ENCODE assay signal across 20 cellular contexts in genomic region chr16:54026456-54026855, GRCh38.
DNase-seq lines count a peak whose midpoint lies in the region; ATAC-seq and TF ChIP-seq lines count a peak whose summit lies in the region.
"Had no signal": no experiment of that assay in that cellular context is flagged by ENCODE, and none has a peak within 500 bp of the region (broad histone marks: within the 10 kb centered on the region; RNA-seq: fewer than 3 reads in every experiment).

No MANE protein-coding gene starts in this region.

- H3K14ac ChIP-seq in neuronal stem cell (ENCODE audit: low read length) = no peak overlapping the region

- peak overlapping the region; percentile 40 for H3K18ac ChIP-seq in neuronal stem cell (ENCODE audit: low read length)

- no peak overlapping the region for H2BK120ac ChIP-seq in neuronal stem cell (ENCODE audit: low read depth, low read length)

- no peak overlapping the region for H2BK12ac ChIP-seq in neuronal stem cell (ENCODE audit: low read length)

- no peak overlapping the region for H3K27ac ChIP-seq in neuronal stem cell (replicated peaks; ENCODE audit: low read length)
- H3K27ac ChIP-seq: left lung, upper lobe of left lung had no signal

- WGBS in neuronal stem cell (ENCODE audit: extremely low coverage in 2 of 2, insufficient read length in 2 of 2, insufficient replicate concordance in 1 of 2), 2 donors = no CpG with 5 or more reads among the region's 1 CpG

- H3K23ac ChIP-seq in neuronal stem cell (ENCODE audit: low read depth, low read length, poor library complexity) = no peak overlapping the region

- DNase-seq in ELR (ENCODE audit: low read depth) (peak; percentile 26), choroid plexus epithelial cell (ENCODE audit: low read depth) (peak; percentile 42), neuronal stem cell (ENCODE audit: low spot score) (no peak), cerebellar nuclear complex (lab: John Stamatoyannopoulos, UW) (no peak), germinal center (ENCODE audit: low spot score) (no peak)
- DNase-seq: activated CD4-positive, alpha-beta T cell treated with anti-CD3 and anti-CD28 coated beads for 48 hours; activated naive CD8-positive, alpha-beta T cell treated with anti-CD3 and anti-CD28 coated beads, Interleukin-2, amount 10 ng/mL, durations not matched to agents 7 days and 5 days; BE2C; left lung; NCI-H146; NCI-H2171 treated with DMSO at 0.1 percent for 48 hours; NCI-H69; retina; SHP77 treated with DMSO at 0.1 percent for 48 hours; T-helper 1 cell; upper lobe of left lung had no signal

- no peak overlapping the region for H3K9ac ChIP-seq in neuronal stem cell (ENCODE audit: low read depth, low read length, poor library complexity)

- H3K4ac ChIP-seq in neuronal stem cell (ENCODE audit: low read length) = no peak overlapping the region

- ATAC-seq in SK-N-SH treated with all-trans-retinoic acid at 6 μM for 48 hours = peak; percentile 63; the same call in 2 of the 3 replicates
- no peak for ATAC-seq in HG02970 (IDR thresholded peaks at IDR 0.05; ENCODE audit: low FRiP score, unreplicated experiment)
- no peak for ATAC-seq in GM21423 (IDR thresholded peaks at IDR 0.05; ENCODE audit: unreplicated experiment)
- ATAC-seq: esophagus mucosa, left lung had no signal

- no peak overlapping the region for H2BK15ac ChIP-seq in neuronal stem cell (ENCODE audit: low read length)

- peaks cover 0 to 8% of the 10 kb centered on the region in 2 donors for H3K4me1 ChIP-seq in neuronal stem cell (ENCODE audit: control insufficient read depth in 2 of 2, insufficient read depth in 1 of 2, low read depth in 1 of 2, low read length in 2 of 2)
- H3K4me1 ChIP-seq: left lung, upper lobe of left lung had no signal

- H4K8ac ChIP-seq in neuronal stem cell (ENCODE audit: low read depth, low read length) = no peak overlapping the region

- no peaks in the 10 kb centered on the region for H3K27me3 ChIP-seq in neuronal stem cell (ENCODE audit: control insufficient read depth in 3 of 3, insufficient read depth in 3 of 3, low read depth in 1 of 3, low read length in 3 of 3)
- H3K27me3 ChIP-seq: BE2C, left lung, upper lobe of left lung had no signal

- H3K4me2 ChIP-seq in neuronal stem cell (ENCODE audit: insufficient read depth, low read length, poor library complexity, severe bottlenecking) = no peak overlapping the region

- no peak overlapping the region for H4K91ac ChIP-seq in neuronal stem cell (ENCODE audit: low read depth, low read length, poor library complexity)

- H3K36me3 ChIP-seq in neuronal stem cell (replicated peaks in 1 of 2; ENCODE audit: control insufficient read depth in 2 of 2, insufficient read depth in 2 of 2, low read length in 2 of 2) = peaks cover 0 to 1% of the 10 kb centered on the region in 2 donors
- H3K36me3 ChIP-seq: BE2C, upper lobe of left lung had no signal

- H3K9me3 ChIP-seq in neuronal stem cell (replicated peaks in 1 of 2; ENCODE audit: control insufficient read depth in 2 of 2, insufficient read depth in 1 of 2, low read depth in 1 of 2, low read length in 2 of 2) = peaks cover 4 to 6% of the 10 kb centered on the region in 2 donors
- H3K9me3 ChIP-seq: BE2C had no signal

- no peak for TF ChIP-seq CTCF in choroid plexus epithelial cell (conservative IDR thresholded peaks at IDR 0.05; ENCODE audit: low read depth, low read length)

- no peak overlapping the region for H2BK5ac ChIP-seq in neuronal stem cell (ENCODE audit: low read length)

- no peaks in the 10 kb centered on the region for H3K79me1 ChIP-seq in neuronal stem cell (ENCODE audit: low read depth, low read length)

- no peak overlapping the region for H2AFZ ChIP-seq in neuronal stem cell (ENCODE audit: low read length)

- H3K4me3 ChIP-seq in choroid plexus epithelial cell (ENCODE audit: low read depth, low read length) = no peak overlapping the region
- H3K4me3 ChIP-seq in neuronal stem cell (ENCODE audit: low read length in 2 of 2) = no peak overlapping the region
- H3K4me3 ChIP-seq: left lung, upper lobe of left lung had no signal

- H2AK5ac ChIP-seq in neuronal stem cell (ENCODE audit: low read depth, low read length) = no peak overlapping the region

TF ChIP-seq in SK-N-SH treated with all-trans-retinoic acid at 6 μM for 48 hours, 23 proteins besides CTCF, POLR2A, EP300 and RAD21:
- TF ChIP-seq ARNTL (CRISPR knock-in tag; IDR thresholded peaks at IDR 0.05; ENCODE audit: borderline replicate concordance, low read depth) (no peak), ISL1 (CRISPR knock-in tag; IDR thresholded peaks at IDR 0.05) (no peak), PATZ1 (CRISPR knock-in tag; IDR thresholded peaks at IDR 0.05; ENCODE audit: borderline replicate concordance) (no peak), PPARA (CRISPR knock-in tag; IDR thresholded peaks at IDR 0.05; ENCODE audit: borderline replicate concordance) (no peak), TCF4 (CRISPR knock-in tag; IDR thresholded peaks at IDR 0.05; ENCODE audit: borderline replicate concordance) (no peak), RARB (CRISPR knock-in tag; IDR thresholded peaks at IDR 0.05) (no peak), TOX (CRISPR knock-in tag; IDR thresholded peaks at IDR 0.05; ENCODE audit: borderline replicate concordance) (no peak), ESRRG (CRISPR knock-in tag; IDR thresholded peaks at IDR 0.05) (no peak), ZNF70 (CRISPR knock-in tag; IDR thresholded peaks at IDR 0.05) (no peak), ZC3H10 (CRISPR knock-in tag; IDR thresholded peaks at IDR 0.05) (no peak), ZFP3 (CRISPR knock-in tag; IDR thresholded peaks at IDR 0.05) (no peak), ZFP30 (CRISPR knock-in tag; IDR thresholded peaks at IDR 0.05) (no peak), SNAI2 (CRISPR knock-in tag; IDR thresholded peaks at IDR 0.05) (no peak)
- TF ChIP-seq, protein P1, sequence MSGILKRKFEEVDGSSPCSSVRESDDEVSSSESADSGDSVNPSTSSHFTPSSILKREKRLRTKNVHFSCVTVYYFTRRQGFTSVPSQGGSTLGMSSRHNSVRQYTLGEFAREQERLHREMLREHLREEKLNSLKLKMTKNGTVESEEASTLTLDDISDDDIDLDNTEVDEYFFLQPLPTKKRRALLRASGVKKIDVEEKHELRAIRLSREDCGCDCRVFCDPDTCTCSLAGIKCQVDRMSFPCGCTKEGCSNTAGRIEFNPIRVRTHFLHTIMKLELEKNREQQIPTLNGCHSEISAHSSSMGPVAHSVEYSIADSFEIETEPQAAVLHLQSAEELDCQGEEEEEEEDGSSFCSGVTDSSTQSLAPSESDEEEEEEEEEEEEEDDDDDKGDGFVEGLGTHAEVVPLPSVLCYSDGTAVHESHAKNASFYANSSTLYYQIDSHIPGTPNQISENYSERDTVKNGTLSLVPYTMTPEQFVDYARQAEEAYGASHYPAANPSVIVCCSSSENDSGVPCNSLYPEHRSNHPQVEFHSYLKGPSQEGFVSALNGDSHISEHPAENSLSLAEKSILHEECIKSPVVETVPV (CRISPR knock-in tag; IDR thresholded peaks at IDR 0.05) = no peak

Comparison
In these comparisons a context has a peak if more than half of its experiments do, and no peak if none do; other contexts are left out.
1. DNase-seq: peak in ELR (single experiment) and choroid plexus epithelial cell (single experiment); none in neuronal stem cell (single experiment), cerebellar nuclear complex (0 of 2) and germinal center (single experiment).